1 cellular context compared by ENCODE assay signal in the genomic region with DNA sequence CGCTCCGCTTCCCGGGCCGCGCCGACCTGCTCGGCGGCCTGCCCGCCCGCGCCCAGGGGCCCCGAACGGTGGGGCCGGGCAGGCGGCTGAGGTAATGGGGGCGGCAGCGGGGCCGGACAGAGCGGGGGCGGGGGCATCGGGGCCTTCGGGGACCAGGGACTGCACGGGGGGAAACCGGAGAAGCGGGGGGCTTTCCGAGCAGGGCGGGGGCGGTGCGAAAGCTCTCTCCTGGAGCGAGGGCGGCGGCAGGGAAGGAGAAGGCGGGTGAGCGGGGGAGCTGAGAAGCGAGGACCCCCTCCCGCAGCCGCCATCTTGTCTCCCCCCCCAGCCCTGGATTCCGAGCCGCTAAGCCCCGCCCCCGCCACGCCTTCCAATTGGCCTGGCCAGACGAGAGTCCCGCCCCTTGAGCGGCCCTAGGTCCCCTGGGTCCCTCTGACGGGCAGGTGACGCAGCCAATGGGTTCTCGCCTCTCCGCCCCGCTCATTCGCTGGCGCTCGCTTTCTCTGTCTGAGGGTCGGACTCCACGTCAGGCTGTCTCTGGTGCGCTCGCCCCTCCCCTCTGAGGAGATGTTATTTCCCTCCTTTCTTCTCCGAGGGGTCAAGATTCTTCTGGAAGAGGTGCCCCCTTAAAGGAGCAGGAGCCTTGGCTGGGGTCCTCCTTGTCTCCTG.
TF ChIP-seq lines count a peak whose summit lies in the region.

No MANE protein-coding gene starts in this region.

TF ChIP-seq in HepG2, 621 proteins besides CTCF, POLR2A, EP300 and RAD21 (continued from another document and continues in another):
- TF ChIP-seq MXI1 (IDR thresholded peaks at IDR 0.05; ENCODE audit: borderline replicate concordance, low read depth, low read length) (peak; percentile 62; the same call in 1 of the 3 replicates), ZBTB46 (CRISPR knock-in tag; IDR thresholded peaks at IDR 0.05; ENCODE audit: borderline replicate concordance) (no peak), ZKSCAN8 (CRISPR knock-in tag; IDR thresholded peaks at IDR 0.05; ENCODE audit: borderline replicate concordance) (no peak), TAF15 (IDR thresholded peaks at IDR 0.05; ENCODE audit: low read depth, low read length, poor library complexity, severe bottlenecking) (peak; percentile 4), TBL1XR1 (IDR thresholded peaks at IDR 0.05; ENCODE audit: borderline replicate concordance, low read length, partially characterized antibody) (peak; percentile 24), ZNF430 (CRISPR knock-in tag; IDR thresholded peaks at IDR 0.05) (no peak), AKNA (CRISPR knock-in tag; IDR thresholded peaks at IDR 0.05; ENCODE audit: borderline replicate concordance) (no peak), SP1 (IDR thresholded peaks at IDR 0.05) (no peak), SP1 (CRISPR knock-in tag; IDR thresholded peaks at IDR 0.05) (peak; percentile 84), ZNF232 (CRISPR knock-in tag; IDR thresholded peaks at IDR 0.05; ENCODE audit: borderline replicate concordance) (peak; percentile 41; the same call in 1 of the 2 replicates), ZSCAN22 (CRISPR knock-in tag; IDR thresholded peaks at IDR 0.05) (no peak), CREB1 (IDR thresholded peaks at IDR 0.05) (peak; percentile 83), CREB1 (CRISPR knock-in tag; IDR thresholded peaks at IDR 0.05) (peak; percentile 73; the same call in 1 of the 2 replicates), KMT2A (CRISPR knock-in tag; IDR thresholded peaks at IDR 0.05) (peak; percentile 38; the same call in 1 of the 2 replicates), RNF219 (CRISPR knock-in tag; IDR thresholded peaks at IDR 0.05) (no peak), ZSCAN30 (CRISPR knock-in tag; IDR thresholded peaks at IDR 0.05) (no peak), RNF2 (conservative IDR thresholded peaks at IDR 0.05; ENCODE audit: low read depth) (no peak), NFKB2 (CRISPR knock-in tag; IDR thresholded peaks at IDR 0.05; ENCODE audit: borderline replicate concordance) (0 out of 2 replicates have a peak, but pooled peaks have one; percentile 35), TFDP1 (CRISPR knock-in tag; IDR thresholded peaks at IDR 0.05; ENCODE audit: borderline replicate concordance) (peak; percentile 48), ZNF441 (CRISPR knock-in tag; IDR thresholded peaks at IDR 0.05; ENCODE audit: borderline replicate concordance) (no peak; the same call in 1 of the 2 replicates), ZFAT (CRISPR knock-in tag; conservative IDR thresholded peaks at IDR 0.05) (no peak), IRF1 (CRISPR knock-in tag; IDR thresholded peaks at IDR 0.05; ENCODE audit: low read depth) (no peak), THAP9 (CRISPR knock-in tag; IDR thresholded peaks at IDR 0.05; ENCODE audit: borderline replicate concordance) (no peak; the same call in 1 of the 2 replicates)
- TF ChIP-seq, protein P1, sequence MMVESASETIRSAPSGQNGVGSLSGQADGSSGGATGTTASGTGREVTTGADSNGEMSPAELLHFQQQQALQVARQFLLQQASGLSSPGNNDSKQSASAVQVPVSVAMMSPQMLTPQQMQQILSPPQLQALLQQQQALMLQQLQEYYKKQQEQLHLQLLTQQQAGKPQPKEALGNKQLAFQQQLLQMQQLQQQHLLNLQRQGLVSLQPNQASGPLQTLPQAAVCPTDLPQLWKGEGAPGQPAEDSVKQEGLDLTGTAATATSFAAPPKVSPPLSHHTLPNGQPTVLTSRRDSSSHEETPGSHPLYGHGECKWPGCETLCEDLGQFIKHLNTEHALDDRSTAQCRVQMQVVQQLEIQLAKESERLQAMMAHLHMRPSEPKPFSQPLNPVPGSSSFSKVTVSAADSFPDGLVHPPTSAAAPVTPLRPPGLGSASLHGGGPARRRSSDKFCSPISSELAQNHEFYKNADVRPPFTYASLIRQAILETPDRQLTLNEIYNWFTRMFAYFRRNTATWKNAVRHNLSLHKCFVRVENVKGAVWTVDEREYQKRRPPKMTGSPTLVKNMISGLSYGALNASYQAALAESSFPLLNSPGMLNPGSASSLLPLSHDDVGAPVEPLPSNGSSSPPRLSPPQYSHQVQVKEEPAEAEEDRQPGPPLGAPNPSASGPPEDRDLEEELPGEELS (CRISPR knock-in tag; IDR thresholded peaks at IDR 0.05), result peak; percentile 15; the same call in 1 of the 2 replicates
- TF ChIP-seq, protein P2, sequence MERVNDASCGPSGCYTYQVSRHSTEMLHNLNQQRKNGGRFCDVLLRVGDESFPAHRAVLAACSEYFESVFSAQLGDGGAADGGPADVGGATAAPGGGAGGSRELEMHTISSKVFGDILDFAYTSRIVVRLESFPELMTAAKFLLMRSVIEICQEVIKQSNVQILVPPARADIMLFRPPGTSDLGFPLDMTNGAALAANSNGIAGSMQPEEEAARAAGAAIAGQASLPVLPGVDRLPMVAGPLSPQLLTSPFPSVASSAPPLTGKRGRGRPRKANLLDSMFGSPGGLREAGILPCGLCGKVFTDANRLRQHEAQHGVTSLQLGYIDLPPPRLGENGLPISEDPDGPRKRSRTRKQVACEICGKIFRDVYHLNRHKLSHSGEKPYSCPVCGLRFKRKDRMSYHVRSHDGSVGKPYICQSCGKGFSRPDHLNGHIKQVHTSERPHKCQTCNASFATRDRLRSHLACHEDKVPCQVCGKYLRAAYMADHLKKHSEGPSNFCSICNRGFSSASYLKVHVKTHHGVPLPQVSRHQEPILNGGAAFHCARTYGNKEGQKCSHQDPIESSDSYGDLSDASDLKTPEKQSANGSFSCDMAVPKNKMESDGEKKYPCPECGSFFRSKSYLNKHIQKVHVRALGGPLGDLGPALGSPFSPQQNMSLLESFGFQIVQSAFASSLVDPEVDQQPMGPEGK (CRISPR knock-in tag; IDR thresholded peaks at IDR 0.05), result peak; percentile 86
- TF ChIP-seq, protein P3, sequence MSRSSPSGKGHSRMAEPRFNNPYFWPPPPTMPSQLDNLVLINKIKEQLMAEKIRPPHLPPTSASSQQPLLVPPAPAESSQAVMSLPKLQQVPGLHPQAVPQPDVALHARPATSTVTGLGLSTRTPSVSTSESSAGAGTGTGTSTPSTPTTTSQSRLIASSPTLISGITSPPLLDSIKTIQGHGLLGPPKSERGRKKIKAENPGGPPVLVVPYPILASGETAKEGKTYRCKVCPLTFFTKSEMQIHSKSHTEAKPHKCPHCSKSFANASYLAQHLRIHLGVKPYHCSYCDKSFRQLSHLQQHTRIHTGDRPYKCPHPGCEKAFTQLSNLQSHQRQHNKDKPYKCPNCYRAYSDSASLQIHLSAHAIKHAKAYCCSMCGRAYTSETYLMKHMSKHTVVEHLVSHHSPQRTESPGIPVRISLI (CRISPR knock-in tag; IDR thresholded peaks at IDR 0.05; ENCODE audit: borderline replicate concordance), result no peak
- TF ChIP-seq, protein P4, sequence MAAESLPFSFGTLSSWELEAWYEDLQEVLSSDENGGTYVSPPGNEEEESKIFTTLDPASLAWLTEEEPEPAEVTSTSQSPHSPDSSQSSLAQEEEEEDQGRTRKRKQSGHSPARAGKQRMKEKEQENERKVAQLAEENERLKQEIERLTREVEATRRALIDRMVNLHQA (CRISPR knock-in tag; IDR thresholded peaks at IDR 0.05), result no peak
